Comparison of ENCODE assay signal across 8 cellular contexts in genomic region chr6:11975353-11975977, GRCh38. TPM values are rescaled to one million over a fixed set of nuclear protein-coding genes. Genes with fewer than 3 reads are reported as not detected.
DNase-seq lines count a peak whose midpoint lies in the region; ATAC-seq lines count a peak whose summit lies in the region.

No MANE protein-coding gene starts in this region.

- peaks cover 9% of the 10 kb centered on the region for H3K4me1 Mint-ChIP-seq in T-helper 17 cell
- H3K4me1 Mint-ChIP-seq in naive thymus-derived CD4-positive, alpha-beta T cell = peaks cover 7 to 40% (median 21%) of the 10 kb centered on the region in 7 donors

- no peaks in the 10 kb centered on the region for H3K36me3 ChIP-seq in naive thymus-derived CD4-positive, alpha-beta T cell (ENCODE audit: control insufficient read depth in 2 of 3, insufficient read depth in 3 of 3, low read length in 3 of 3)
- H3K36me3 ChIP-seq in mesenchymal stem cell (ENCODE audit: control insufficient read depth in 1 of 2, insufficient read depth in 2 of 2, low read depth in 1 of 2, low read length in 2 of 2) = no peaks in the 10 kb centered on the region

- POLR2A ChIA-PET in naive thymus-derived CD4-positive, alpha-beta T cell (lab: Charles Lee) = interaction anchor here (0.5 kb wide), 1 partner anchor 17 kb away, joined by 3 read pairs; no protein-coding TSS in a partner anchor

- DNase-seq in activated CD8-positive, alpha-beta memory T cell treated with anti-CD3 and anti-CD28 coated beads for 4 hours (ENCODE audit: low read depth in 2 of 2) = peak; percentile 4 to 13
- DNase-seq in activated CD8-positive, alpha-beta memory T cell treated with anti-CD3 and anti-CD28 coated beads for 24 hours = no peak
- DNase-seq in T-helper 17 cell (no peak), H4 (ENCODE audit: low spot score) (no peak), RPMI8226 (no peak), mesenchymal stem cell (no peak)
- DNase-seq in naive thymus-derived CD4-positive, alpha-beta T cell = peak in 1 of 9 donors; percentile 7

- H3K4ac ChIP-seq in mesenchymal stem cell (ENCODE audit: low read depth in 1 of 2, low read length in 2 of 2) = no peak overlapping the region

- H4K8ac ChIP-seq in mesenchymal stem cell (ENCODE audit: low read length) = no peak overlapping the region

- H2BK120ac ChIP-seq in mesenchymal stem cell (ENCODE audit: low read depth, low read length) = no peak overlapping the region

- H3K23ac ChIP-seq in mesenchymal stem cell (ENCODE audit: low read length in 2 of 2) = no peak overlapping the region

- H2AK5ac ChIP-seq in mesenchymal stem cell (ENCODE audit: low read length, severe bottlenecking) = no peak overlapping the region

- intact Hi-C loops in naive thymus-derived CD4-positive, alpha-beta T cell (cut with micrococcal nuclease) = loop anchor here in 1 of 2 donors (10.0 kb wide), 1 partner anchor 259 kb away; no protein-coding TSS in a partner anchor

- no peak overlapping the region for H4K91ac ChIP-seq in mesenchymal stem cell (ENCODE audit: low read length)

- CTCF ChIA-PET in naive thymus-derived CD4-positive, alpha-beta T cell (lab: Charles Lee) = no interaction called here

- H3K18ac ChIP-seq in mesenchymal stem cell (ENCODE audit: low read depth in 1 of 2, low read length in 2 of 2) = no peak overlapping the region

- no peak overlapping the region for H2BK5ac ChIP-seq in mesenchymal stem cell (ENCODE audit: low read depth, low read length, poor library complexity, severe bottlenecking)

- H3K4me1 ChIP-seq in naive thymus-derived CD4-positive, alpha-beta T cell (ENCODE audit: control insufficient read depth in 2 of 2, insufficient read depth in 2 of 2, low read length in 2 of 2) = no peaks in the 10 kb centered on the region
- H3K4me1 ChIP-seq in mesenchymal stem cell (ENCODE audit: control insufficient read depth, insufficient read depth, low read depth, low read length) = peaks cover 1% of the 10 kb centered on the region

- no peaks in the 10 kb centered on the region for H3K27me3 ChIP-seq in naive thymus-derived CD4-positive, alpha-beta T cell (ENCODE audit: control insufficient read depth in 2 of 2, insufficient read depth in 2 of 2, low read length in 2 of 2)
- H3K27me3 ChIP-seq in mesenchymal stem cell (ENCODE audit: control insufficient read depth in 1 of 2, insufficient read depth in 1 of 2, low read length in 2 of 2) = no peaks in the 10 kb centered on the region

- no peak overlapping the region for H3K9ac ChIP-seq in mesenchymal stem cell (ENCODE audit: low read length)

- H2BK12ac ChIP-seq in mesenchymal stem cell (ENCODE audit: low read length in 2 of 2) = peak overlapping the region in 1 of 2 experiments; percentile 88

- no peak overlapping the region for H3K4me3 ChIP-seq in naive thymus-derived CD4-positive, alpha-beta T cell (ENCODE audit: low read length)
- no peak overlapping the region for H3K4me3 ChIP-seq in mesenchymal stem cell (ENCODE audit: insufficient read depth in 1 of 2, low read depth in 1 of 2, low read length in 2 of 2)

- H3K79me1 ChIP-seq in mesenchymal stem cell (replicated peaks; ENCODE audit: low read length, poor library complexity, severe bottlenecking) = no peaks in the 10 kb centered on the region

- no peaks in the 10 kb centered on the region for H3K27me3 Mint-ChIP-seq in T-helper 17 cell
- peaks cover 0 to 2% (median 0%) of the 10 kb centered on the region in 5 donors for H3K27me3 Mint-ChIP-seq in naive thymus-derived CD4-positive, alpha-beta T cell

- H3K9me3 ChIP-seq in T-helper 17 cell (ENCODE audit: control insufficient read depth, low read length, poor library complexity, severe bottlenecking) = no peaks in the 10 kb centered on the region
- H3K9me3 ChIP-seq in naive thymus-derived CD4-positive, alpha-beta T cell (ENCODE audit: control insufficient read depth in 2 of 3, low read length in 3 of 3) = no peaks in the 10 kb centered on the region
- no peaks in the 10 kb centered on the region for H3K9me3 ChIP-seq in mesenchymal stem cell (ENCODE audit: control insufficient read depth, low read length)

- no peak overlapping the region for H2AFZ ChIP-seq in mesenchymal stem cell (ENCODE audit: low read depth, low read length)

- no peak overlapping the region for H3K4me2 ChIP-seq in mesenchymal stem cell (ENCODE audit: low read length, poor library complexity, severe bottlenecking)

- no peaks in the 10 kb centered on the region for H3K9me3 Mint-ChIP-seq in naive thymus-derived CD4-positive, alpha-beta T cell

- H3K27ac Mint-ChIP-seq in T-helper 17 cell = no peak overlapping the region
- peak overlapping the region in 7 of 9 donors; percentile 1 to 53 (median 23) for H3K27ac Mint-ChIP-seq in naive thymus-derived CD4-positive, alpha-beta T cell

- H3K36me3 Mint-ChIP-seq in T-helper 17 cell (ENCODE audit: low read depth) = peaks cover 2% of the 10 kb centered on the region
- peaks cover 0 to 2% (median 0%) of the 10 kb centered on the region in 5 donors for H3K36me3 Mint-ChIP-seq in naive thymus-derived CD4-positive, alpha-beta T cell

- H3K14ac ChIP-seq in mesenchymal stem cell (ENCODE audit: low read length in 2 of 2) = no peak overlapping the region

- no peak overlapping the region for H3K27ac ChIP-seq in naive thymus-derived CD4-positive, alpha-beta T cell (ENCODE audit: low read depth, low read length)
- no peak overlapping the region for H3K27ac ChIP-seq in mesenchymal stem cell (ENCODE audit: low read length, poor library complexity, severe bottlenecking)

- peak; percentile 58 for ATAC-seq in HG03039 (IDR thresholded peaks at IDR 0.05; ENCODE audit: unreplicated experiment)
- peak; percentile 71 for ATAC-seq in T-helper 17 cell
- peak; percentile 97 for ATAC-seq in naive thymus-derived CD4-positive, alpha-beta T cell

- no peak overlapping the region for H2BK15ac ChIP-seq in mesenchymal stem cell (ENCODE audit: low read depth, poor library complexity, severe bottlenecking)

- 97% methylated on average over 14 of the region's 14 CpGs for WGBS in mesenchymal stem cell

- no peak overlapping the region for H3K4me3 Mint-ChIP-seq in T-helper 17 cell
- peak overlapping the region in 7 of 10 donors; percentile 8 to 73 (median 53) for H3K4me3 Mint-ChIP-seq in naive thymus-derived CD4-positive, alpha-beta T cell

RNA-seq across cellular contexts. Expression of gene HIVEP1, which starts 36.6 kb away (rescaled TPM):
- total RNA-seq in T-helper 17 cell = 10 to 100 TPM; 63.4 to 70.0 TPM
- total RNA-seq in naive thymus-derived CD4-positive, alpha-beta T cell = 10 to 100 TPM; 29.2 to 86.1 (median 38.2) TPM
- polyA plus RNA-seq in naive thymus-derived CD4-positive, alpha-beta T cell = 10 to 100 TPM; 13.2 to 16.6 TPM
- total RNA-seq in H4 (2014; rRNA removed; shearing (Covaris generic)) = 7.2 and 8.6 TPM in 2 replicates
- polyA plus RNA-seq in mesenchymal stem cell (2013, experiment 1 of 2) = 13.8 TPM
- polyA plus RNA-seq in mesenchymal stem cell (2013, experiment 2 of 2) = 11.2 TPM

Comparison
In these comparisons a context has a peak if more than half of its experiments do, and no peak if none do; other contexts are left out.
1. DNase-seq: peak in activated CD8-positive, alpha-beta memory T cell treated with anti-CD3 and anti-CD28 coated beads for 4 hours (2 of 2); none in activated CD8-positive, alpha-beta memory T cell treated with anti-CD3 and anti-CD28 coated beads for 24 hours (single experiment), T-helper 17 cell (0 of 3), H4 (single experiment), RPMI8226 (single experiment) and mesenchymal stem cell (single experiment).
2. Peak in every context shown above with its lines, with median percentiles within 50 percentile points of each other: ATAC-seq.